Comparison of ENCODE assay signal across 8 cellular contexts in the genomic region with DNA sequence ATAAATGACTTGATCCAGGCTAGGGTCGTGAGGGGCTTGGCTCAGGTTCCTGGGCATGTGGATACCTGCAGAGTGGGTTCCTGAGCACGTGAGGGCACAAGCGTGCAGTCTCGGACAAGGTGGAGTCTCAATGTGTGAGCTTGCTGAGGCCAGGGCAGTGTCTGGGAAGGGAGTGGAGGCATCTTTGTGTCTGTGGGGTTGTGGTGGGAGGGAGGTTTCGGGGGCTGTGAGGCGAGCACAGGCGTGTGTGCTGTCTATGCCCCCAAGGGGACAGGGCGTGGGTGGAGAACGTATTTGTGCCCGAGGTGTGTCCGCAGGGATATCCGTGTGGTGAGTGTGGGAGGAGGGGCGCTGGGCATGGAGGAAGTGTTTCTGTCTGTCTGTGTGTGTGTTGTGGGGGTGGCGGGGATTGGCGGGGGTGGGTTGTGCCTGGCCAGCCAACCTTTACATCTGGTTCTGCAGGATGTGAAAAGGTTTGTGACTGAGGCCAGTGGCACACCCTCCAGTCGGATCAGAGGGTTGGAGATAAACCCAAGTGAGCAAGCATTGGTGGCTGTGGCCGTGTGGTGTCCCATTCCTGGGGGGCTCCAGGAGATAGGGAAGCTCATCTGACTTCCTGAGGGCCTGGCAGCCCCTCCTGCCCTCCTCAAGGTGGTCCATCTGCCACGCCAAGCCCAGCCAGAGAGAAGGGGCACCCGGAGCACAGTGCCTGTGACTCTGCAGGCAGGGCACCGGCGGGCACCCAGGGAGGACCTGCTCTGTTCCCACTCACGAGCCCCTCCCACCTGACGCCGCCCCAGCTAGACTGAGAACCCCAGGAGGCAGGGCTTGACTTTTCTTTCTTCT. TPM values are rescaled to one million over a fixed set of nuclear protein-coding genes. Genes with fewer than 3 reads are reported as not detected.
DNase-seq lines count a peak whose midpoint lies in the region; ATAC-seq and TF ChIP-seq lines count a peak whose summit lies in the region.

No MANE protein-coding gene starts in this region.

- H3K27me3 Mint-ChIP-seq in nephron progenitor cell (ENCODE audit: low read depth, poor library complexity) = peaks cover 3% of the 10 kb centered on the region

- H3K4me3 ChIP-seq in duodenal mucosa (ENCODE audit: low read depth in 1 of 2, low read length in 2 of 2) (peak overlapping the region; percentile 59 to 61), BE2C (ENCODE audit: low read depth, low read length) (no peak overlapping the region), foreskin fibroblast (ENCODE audit: low read depth in 1 of 2, low read length in 2 of 2) (no peak overlapping the region)

- H3K27me3 ChIP-seq in duodenal mucosa (ENCODE audit: control insufficient read depth in 1 of 2, insufficient read depth in 2 of 2, low read length in 2 of 2) (no peaks in the 10 kb centered on the region), BE2C (no peaks in the 10 kb centered on the region)

- peak overlapping the region; percentile 14 for H3K4me3 Mint-ChIP-seq in nephron progenitor cell

- TF ChIP-seq CTCF in nephron progenitor cell (IDR thresholded peaks at IDR 0.05) (no peak), BE2C (IDR thresholded peaks at IDR 0.05; ENCODE audit: low read depth, low read length) (no peak), foreskin fibroblast (IDR thresholded peaks at IDR 0.05; ENCODE audit: low read depth, low read length) (no peak)

- peak; percentile 61 for ATAC-seq in GM19463 (IDR thresholded peaks at IDR 0.05; ENCODE audit: unreplicated experiment)

- peak overlapping the region; percentile 87 for H3K27ac Mint-ChIP-seq in nephron progenitor cell

- DNase-seq in AML-193 (lab: John Stamatoyannopoulos, UW) (peak; percentile 56), OCI-M1 (lab: John Stamatoyannopoulos, UW) (peak; percentile 78), nephron progenitor cell (no peak), BE2C (no peak), foreskin fibroblast (no peak), H4 (ENCODE audit: low spot score) (no peak)

- no peaks in the 10 kb centered on the region for H3K36me3 ChIP-seq in duodenal mucosa (ENCODE audit: control insufficient read depth in 1 of 2, insufficient read depth in 2 of 2, low read length in 2 of 2)
- no peaks in the 10 kb centered on the region for H3K36me3 ChIP-seq in BE2C

- H3K4me1 ChIP-seq in duodenal mucosa (ENCODE audit: control insufficient read depth in 1 of 2, insufficient read depth in 2 of 2, low read length in 2 of 2) = peaks cover 47 to 52% of the 10 kb centered on the region in 2 donors
- H3K4me1 ChIP-seq in BE2C = peaks cover 21% of the 10 kb centered on the region

- H3K27ac ChIP-seq in duodenal mucosa (ENCODE audit: low read depth, low read length) = peak overlapping the region; percentile 93

- H3K9ac ChIP-seq in duodenal mucosa (ENCODE audit: low read depth in 1 of 2, low read length in 2 of 2) = peak overlapping the region; percentile 70 to 76

- H3K9me3 Mint-ChIP-seq in nephron progenitor cell = no peaks in the 10 kb centered on the region

- H3K4me1 Mint-ChIP-seq in nephron progenitor cell = peaks cover 51% of the 10 kb centered on the region

- no peaks in the 10 kb centered on the region for H3K36me3 Mint-ChIP-seq in nephron progenitor cell (ENCODE audit: low read depth)

- H3K9me3 ChIP-seq in duodenal mucosa (ENCODE audit: control insufficient read depth in 1 of 2, low read length in 2 of 2) = no peaks in the 10 kb centered on the region
- H3K9me3 ChIP-seq in BE2C = peaks cover under 1% of the 10 kb centered on the region

RNA-seq across cellular contexts. Expression of a gene that starts 57.1 kb away (rescaled TPM):
- 17.9 TPM for polyA plus RNA-seq in BE2C (2012; ENCODE audit: insufficient read depth, insufficient read length, low read depth)
- total RNA-seq in H4 (2014; rRNA removed; shearing (Covaris generic)) = 1.2 and 2.1 TPM in 2 replicates

Comparison
In these comparisons a context has a peak if more than half of its experiments do, and no peak if none do; other contexts are left out.
1. DNase-seq: peak in AML-193 (2 of 2) and OCI-M1 (single experiment); none in nephron progenitor cell (single experiment), BE2C (single experiment), foreskin fibroblast (0 of 2) and H4 (single experiment).
2. H3K4me3 ChIP-seq: peak in duodenal mucosa (2 of 2); none in BE2C (single experiment) and foreskin fibroblast (0 of 2).